16 cellular contexts compared by ENCODE assay signal in the genomic region with DNA sequence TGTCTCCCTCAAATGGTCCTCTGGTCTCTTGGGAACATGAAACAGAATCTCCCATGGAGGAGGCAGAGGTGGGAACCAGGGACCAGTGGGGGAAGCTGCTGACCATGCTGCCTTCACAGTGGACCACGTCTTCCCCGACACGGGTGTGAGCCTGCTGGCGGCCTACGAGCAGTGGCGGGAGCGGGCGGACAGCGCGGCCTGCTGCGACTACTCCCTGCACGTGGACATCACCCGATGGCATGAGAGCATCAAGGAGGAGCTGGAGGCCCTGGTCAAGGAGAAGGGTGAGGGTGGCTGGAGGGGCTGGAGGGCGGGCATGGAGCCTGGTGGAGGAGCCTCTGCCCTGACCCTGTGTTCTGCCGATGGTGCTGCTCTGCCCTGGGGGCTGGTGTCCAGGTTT. TPM values are rescaled to one million over a fixed set of nuclear protein-coding genes. Genes with fewer than 3 reads are reported as not detected.
DNase-seq lines count a peak whose midpoint lies in the region; ATAC-seq, FAIRE-seq and TF ChIP-seq lines count a peak whose summit lies in the region.
"Had no signal": no experiment of that assay in that cellular context is flagged by ENCODE, and none has a peak within 500 bp of the region (broad histone marks: within the 10 kb centered on the region; RNA-seq: fewer than 3 reads in every experiment).

No MANE protein-coding gene starts in this region.

- POLR2A ChIA-PET in HepG2 (lab: Yijun Ruan, JAX) (no interaction called here), HEK293T (lab: Yijun Ruan, JAX) (no interaction called here)

- peaks cover 1% of the 10 kb centered on the region; the same call in 1 of the 2 replicates for H4K20me1 ChIP-seq in HepG2 (ENCODE audit: insufficient read depth, low read length)

- in situ Hi-C loops in HepG2 (cut with HindIII; ENCODE audit: extremely low pct_ligation_motif_present, low pct_unique_long_range_greater_than_20kb): no loop called here

- H3K4me3 ChIP-seq in heart left ventricle: no peak overlapping the region
- no peak overlapping the region for H3K4me3 ChIP-seq in heart right ventricle
- H3K4me3 ChIP-seq in WERI-Rb-1 (ENCODE audit: low read depth, low read length): no peak overlapping the region
- no peak overlapping the region for H3K4me3 ChIP-seq in HepG2 (replicated peaks in 1 of 3; ENCODE audit: insufficient read depth in 1 of 3, low read depth in 2 of 3, low read length in 3 of 3)
- no peak overlapping the region for H3K4me3 ChIP-seq in spleen
- H3K4me3 ChIP-seq: HAP-1 had no signal

- 94 to 97% (median 96%) methylated on average over 15 of the region's 15 CpGs for WGBS in heart left ventricle, 4 donors
- WGBS in heart right ventricle, 2 donors: 95 to 97% methylated on average over 15 of the region's 15 CpGs
- 69% methylated on average over 15 of the region's 15 CpGs for WGBS in HepG2 (ENCODE audit: low lambda C conversion rate)
- WGBS in spleen, 5 donors: 88 to 98% (median 94%) methylated on average over 15 of the region's 15 CpGs

- no TSS peak for BruUV-seq in HepG2 (replicated peaks; lab: Mats Ljungman, UMichigan)

- no peak for TF ChIP-seq CTCF in heart left ventricle (IDR thresholded peaks at IDR 0.05)
- TF ChIP-seq CTCF in heart right ventricle (IDR thresholded peaks at IDR 0.05): no peak
- no peak for TF ChIP-seq CTCF in WERI-Rb-1 (IDR thresholded peaks at IDR 0.05; ENCODE audit: low read depth, low read length)
- TF ChIP-seq CTCF in HepG2 (CRISPR knock-in tag; IDR thresholded peaks at IDR 0.05): no peak
- no peak for TF ChIP-seq CTCF in spleen (IDR thresholded peaks at IDR 0.05 in 8 of 11, conservative IDR thresholded peaks at IDR 0.05 in 3 of 11)

- no peak for TF ChIP-seq POLR2A in heart left ventricle (IDR thresholded peaks at IDR 0.05)
- no peak for TF ChIP-seq POLR2A in HepG2 (IDR thresholded peaks at IDR 0.05; ENCODE audit: insufficient read depth in 1 of 2, low read depth in 2 of 2, low read length in 2 of 2)
- no peak for TF ChIP-seq POLR2A in spleen (IDR thresholded peaks at IDR 0.05)

- H3K27me3 ChIP-seq in heart left ventricle (peaks cover 0 to 6% (median 0%) of the 10 kb centered on the region in 9 donors), heart right ventricle (peaks cover 0 to 5% (median 3%) of the 10 kb centered on the region in 7 donors), WERI-Rb-1 (ENCODE audit: insufficient read depth, low read depth, severe bottlenecking) (no peaks in the 10 kb centered on the region), HepG2 (ENCODE audit: control insufficient read depth in 1 of 2, insufficient read depth in 2 of 2, low read length in 2 of 2) (peaks cover 3 to 5% of the 10 kb centered on the region in 2 experiments; a peak in 3 of 5 replicates), spleen (replicated peaks in 1 of 7) (peaks cover 0 to 22% (median 5%) of the 10 kb centered on the region in 7 donors)

- no peak overlapping the region for H3K9ac ChIP-seq in HepG2 (ENCODE audit: insufficient read depth, low read depth, low read length)

- no peak overlapping the region for H3K4me2 ChIP-seq in HepG2 (ENCODE audit: low read depth, low read length)

- H3K4me1 ChIP-seq in heart left ventricle: peaks cover 0 to 25% (median 15%) of the 10 kb centered on the region in 12 donors
- peaks cover 0 to 22% (median 18%) of the 10 kb centered on the region in 9 donors for H3K4me1 ChIP-seq in heart right ventricle
- H3K4me1 ChIP-seq in HepG2 (ENCODE audit: insufficient read depth, low read length): peaks cover 9% of the 10 kb centered on the region
- no peaks in the 10 kb centered on the region for H3K4me1 ChIP-seq in spleen
- H3K4me1 ChIP-seq: HAP-1 had no signal

- H3K9me3 ChIP-seq in heart left ventricle: no peaks in the 10 kb centered on the region
- H3K9me3 ChIP-seq in heart right ventricle: no peaks in the 10 kb centered on the region
- H3K9me3 ChIP-seq in WERI-Rb-1 (ENCODE audit: severe bottlenecking): no peaks in the 10 kb centered on the region
- no peaks in the 10 kb centered on the region for H3K9me3 ChIP-seq in HepG2 (ENCODE audit: low read length)
- H3K9me3 ChIP-seq in spleen: no peaks in the 10 kb centered on the region
- H3K9me3 ChIP-seq: HAP-1 had no signal

- no peak for FAIRE-seq in HepG2 (lab: Jason Lieb, UNC)
- FAIRE-seq: A204.1, GM12891, H1 had no signal

- H3K79me2 ChIP-seq in HepG2 (ENCODE audit: insufficient read depth, low read length): no peaks in the 10 kb centered on the region

- intact Hi-C loops in heart left ventricle (cut with DNase I): no loop called here
- intact Hi-C loops in heart right ventricle (cut with DNase I): no loop called here
- intact Hi-C loops in HepG2 (cut with micrococcal nuclease; ENCODE audit: unreplicated experiment): no loop called here
- intact Hi-C loops in spleen (cut with DNase I; ENCODE audit: low total_unique reads): no loop called here

- DNase-seq in heart left ventricle (peak in 4 of 5 donors; percentile 4 to 42 (median 22)), heart right ventricle (no peak), WERI-Rb-1 (peak; percentile 6), HepG2 (ENCODE audit: low spot score) (no peak), spleen (peak; percentile 59), GM19238 (ENCODE audit: insufficient read length, low spot score) (no peak), HEK293T (ENCODE audit: extremely low spot score) (no peak)
- DNase-seq: C1 segment of cervical spinal cord, DMS 273 treated with DMSO at 0.1 percent for 48 hours, HFFc6 had no signal

- CTCF ChIA-PET in HepG2 (lab: Yijun Ruan, JAX; ENCODE audit: low intra/inter-chr PET ratio, low total read pairs) (no interaction called here), HEK293T (lab: Yijun Ruan, JAX) (no interaction called here)

- H3K27ac ChIP-seq in heart left ventricle: no peak overlapping the region
- no peak overlapping the region for H3K27ac ChIP-seq in heart right ventricle
- no peak overlapping the region for H3K27ac ChIP-seq in WERI-Rb-1
- no peak overlapping the region for H3K27ac ChIP-seq in HepG2 (ENCODE audit: extremely low read length, insufficient read depth, low read length)
- no peak overlapping the region for H3K27ac ChIP-seq in spleen

- TF ChIP-seq EP300 in HepG2 (IDR thresholded peaks at IDR 0.05; ENCODE audit: low read depth in 2 of 2, low read length in 2 of 2) (no peak), HepG2 (CRISPR knock-in tag; IDR thresholded peaks at IDR 0.05; ENCODE audit: borderline replicate concordance) (no peak)

- ATAC-seq in heart left ventricle (no peak), heart right ventricle (no peak), HepG2 (no peak)

- H3K36me3 ChIP-seq in heart left ventricle (no peaks in the 10 kb centered on the region), heart right ventricle (peaks cover 0 to 15% (median 0%) of the 10 kb centered on the region in 9 donors), WERI-Rb-1 (peaks cover 81% of the 10 kb centered on the region), HepG2 (replicated peaks in 1 of 2; ENCODE audit: control insufficient read depth in 1 of 2, insufficient read depth in 2 of 2, low read length in 2 of 2) (no peaks in the 10 kb centered on the region), spleen (no peaks in the 10 kb centered on the region)

- no peak for TF ChIP-seq RAD21 in HepG2 (CRISPR knock-in tag; IDR thresholded peaks at IDR 0.05)

- H2AFZ ChIP-seq in HepG2 (ENCODE audit: low read length): no peak overlapping the region

TF ChIP-seq in HEK293T, 16 proteins besides CTCF, POLR2A, EP300 and RAD21:
- TF ChIP-seq TARDBP (IDR thresholded peaks at IDR 0.05) (no peak), ZNF384 (IDR thresholded peaks at IDR 0.05) (no peak), FOXA1 (IDR thresholded peaks at IDR 0.05) (no peak), ARNT (IDR thresholded peaks at IDR 0.05) (no peak)
TF ChIP-seq in HEK293T: peak in this region for 0.

RNA-seq across cellular contexts. Expression of a gene that starts 8.0 kb away (rescaled TPM):
- total RNA-seq in heart left ventricle: 100 to 1,000 TPM in 1 of 9 donors, 10 to 100 TPM in 8; 13.2 to 127 (median 45.9) TPM
- polyA plus RNA-seq in heart left ventricle: 10 to 100 TPM in 1 of 2 donors, 1 to 10 TPM in 1; 4.0 to 33.1 TPM
- 10 to 100 TPM in 9 of 10 donors, 1 to 10 TPM in 1; 9.4 to 78.9 (median 32.6) TPM for total RNA-seq in heart right ventricle
- polyA plus RNA-seq in heart right ventricle: 10 to 100 TPM in 1 of 2 donors, 1 to 10 TPM in 1; 2.4 to 19.2 TPM
- total RNA-seq in HepG2 (2016; rRNA removed; fragmentation: Illumina TruSeq; extraction: Trizol): 0.38 and 0.84 TPM in 2 replicates
- total RNA-seq in HepG2 (2016; cell fraction: cytosol; rRNA removed; fragmentation: Illumina TruSeq; extraction: Trizol; ENCODE audit: low read depth): 0.30 and 0.53 TPM in 2 replicates
- total RNA-seq in HepG2 (2016; cell fraction: insoluble cytoplasmic fraction; rRNA removed; fragmentation: Illumina TruSeq; extraction: Trizol): 0.28 and 0.67 TPM in 2 replicates
- 0.65 and 0.72 TPM in 2 replicates for total RNA-seq in HepG2 (2016; cell fraction: membrane; rRNA removed; fragmentation: Illumina TruSeq; extraction: Trizol)
- 0.25 and 0.85 TPM in 2 replicates for total RNA-seq in HepG2 (2016; cell fraction: nucleus; rRNA removed; fragmentation: Illumina TruSeq; extraction: Trizol)
- 1.2 and 2.1 TPM in 2 replicates for polyA plus RNA-seq in HepG2 (2011; rRNA removed)
- polyA plus RNA-seq in HepG2 (2011; cell fraction: cytosol; rRNA removed): 0.87 and 0.98 TPM in 2 replicates
- polyA plus RNA-seq in HepG2 (2011; cell fraction: nucleus; rRNA removed): 6.5 and 9.7 TPM in 2 replicates
- polyA plus RNA-seq in HepG2 (2012): 0.76 and 1.7 TPM in 2 replicates
- polyA plus RNA-seq in HepG2 (2016; cell fraction: cytosol; fragmentation: Illumina TruSeq; extraction: Trizol; ENCODE audit: low read depth): 0.43 and 0.57 TPM in 2 replicates
- polyA plus RNA-seq in HepG2 (2016; cell fraction: insoluble cytoplasmic fraction; fragmentation: Illumina TruSeq; extraction: Trizol; ENCODE audit: low read depth): 0.42 and 0.70 TPM in 2 replicates
- 0.53 and 0.62 TPM in 2 replicates for polyA plus RNA-seq in HepG2 (2016; cell fraction: membrane; fragmentation: Illumina TruSeq; extraction: Trizol; ENCODE audit: low read depth)
- polyA plus RNA-seq in HepG2 (2016; cell fraction: nucleus; fragmentation: Illumina TruSeq; extraction: Trizol; ENCODE audit: insufficient read depth, low read depth): 1.1 and 1.7 TPM in 2 replicates
- polyA minus RNA-seq in HepG2 (2011; rRNA and poly(A)+ RNA removed; ENCODE audit: low replicate concordance): 0.07 and 2.3 TPM in 2 replicates
- polyA minus RNA-seq in HepG2 (2011; cell fraction: cytosol; rRNA and poly(A)+ RNA removed): 1.1 and 1.6 TPM in 2 replicates
- 1.2 TPM in 2 replicates for polyA minus RNA-seq in HepG2 (2011; cell fraction: nucleus; rRNA and poly(A)+ RNA removed)
- 1 to 10 TPM in 4 of 7 donors, under 1 TPM in 2, not detected in 1; 0.85 to 6.0 (median 1.6) TPM for total RNA-seq in spleen
- polyA plus RNA-seq in spleen: 1 to 10 TPM in 1 of 3 donors, under 1 TPM in 2; 0.55 to 1.0 (median 0.96) TPM
- total RNA-seq: Calu3, HT1080 had no signal

Comparison
In these comparisons a context has a peak if more than half of its experiments do, and no peak if none do; other contexts are left out.
1. DNase-seq: peak in heart left ventricle (4 of 5), WERI-Rb-1 (single experiment) and spleen (single experiment); none in heart right ventricle (0 of 2), HepG2 (single experiment), GM19238 (single experiment) and HEK293T (single experiment).